20 cellular contexts compared by ENCODE assay signal in genomic region chr15:83854950-83855707, GRCh38.
DNase-seq lines count a peak whose midpoint lies in the region; ATAC-seq and TF ChIP-seq lines count a peak whose summit lies in the region.
"Had no signal": no experiment of that assay in that cellular context is flagged by ENCODE, and none has a peak within 500 bp of the region (broad histone marks: within the 10 kb centered on the region; RNA-seq: fewer than 3 reads in every experiment).

No MANE protein-coding gene starts in this region.

- 33 to 70% methylated on average over 1 to 3 of the region's 3 CpGs for WGBS in transverse colon (ENCODE audit: low coverage in 1 of 2), 2 donors
- 78 to 83% (median 82%) methylated on average over 3 of the region's 3 CpGs for WGBS in psoas muscle, 3 donors

- H3K36me3 Mint-ChIP-seq in MCF 10A (ENCODE audit: insufficient read depth, unreplicated experiment), result no peaks in the 10 kb centered on the region
- H3K36me3 Mint-ChIP-seq: naive B cell had no signal

- H3K9me3 Mint-ChIP-seq in MCF 10A (ENCODE audit: unreplicated experiment), result no peaks in the 10 kb centered on the region

- TF ChIP-seq EP300 in transverse colon (IDR thresholded peaks at IDR 0.05; ENCODE audit: low read depth), result no peak

- H3K27me3 ChIP-seq in breast epithelium (no peaks in the 10 kb centered on the region), transverse colon (no peaks in the 10 kb centered on the region), psoas muscle (ENCODE audit: insufficient read depth in 3 of 3, low read length in 2 of 3) (no peaks in the 10 kb centered on the region)
- H3K27me3 ChIP-seq: BLaER1 treated with 17β-estradiol and CSF1 and Interleukin-3, amounts not matched to agents 10 nM and 100 nM; cardiac muscle cell; ovary; upper lobe of right lung had no signal

- POLR2A ChIA-PET in MCF 10A (lab: Yijun Ruan, JAX), result interaction anchor here (0.7 to 1.5 kb wide), 6 partner anchors 10 to 146 kb away, joined by 3 to 5 read pairs (median 3); no protein-coding TSS in a partner anchor
- POLR2A ChIA-PET in HEK293T (lab: Yijun Ruan, JAX), result no interaction called here

- in situ Hi-C loops in transverse colon (cut with MboI; ENCODE audit: low pct_ligation_motif_present in 1 of 4, low pct_unique_long_range_greater_than_20kb in 1 of 4, low sequenced_read_pairs in 3 of 4), result no loop called here

- DNase-seq in MCF 10A (ENCODE audit: unreplicated experiment) (no peak), breast epithelium (ENCODE audit: low spot score in 2 of 2) (no peak), astrocyte of the hippocampus (ENCODE audit: low read depth, low spot score) (peak; percentile 78), left ventricle myocardium superior (peak; percentile 51), transverse colon (no peak), psoas muscle (no peak), HEK293T (ENCODE audit: extremely low spot score) (no peak), T-helper 9 cell (no peak)
- DNase-seq: activated CD4-positive, alpha-beta T cell treated with anti-CD3 and anti-CD28 coated beads for 48 hours; DMS 273 treated with DMSO at 0.1 percent for 48 hours; naive B cell; NCI-H1436; NCI-H345; ovary; stimulated activated CD4-positive, alpha-beta T cell treated with anti-CD3 and anti-CD28 coated beads, Interleukin-2, amount 100 ng/mL, for 48 hours; upper lobe of right lung had no signal

- H3K4me3 Mint-ChIP-seq in MCF 10A (ENCODE audit: unreplicated experiment), result no peak overlapping the region
- H3K4me3 Mint-ChIP-seq: naive B cell had no signal

- intact Hi-C loops in MCF 10A (cut with micrococcal nuclease) (no loop called here), breast epithelium (cut with DNase I; ENCODE audit: low total_unique reads) (no loop called here), left ventricle myocardium superior (cut with micrococcal nuclease) (no loop called here), transverse colon (cut with DNase I; ENCODE audit: low total_unique reads) (loop anchor here (10.0 kb wide), 1 partner anchor 200 kb away; the partner anchor contains the start of gene ADAMTSL3), psoas muscle (cut with DNase I) (no loop called here)

- no peak for TF ChIP-seq POLR2A in breast epithelium (IDR thresholded peaks at IDR 0.05)
- TF ChIP-seq POLR2A in transverse colon (IDR thresholded peaks at IDR 0.05), result no peak

- peaks cover 30% of the 10 kb centered on the region for H3K4me1 Mint-ChIP-seq in MCF 10A (ENCODE audit: insufficient read depth, unreplicated experiment)
- H3K4me1 Mint-ChIP-seq: naive B cell had no signal

- CTCF ChIA-PET in MCF 10A (lab: Yijun Ruan, JAX), result interaction anchor here (0.6 kb wide), 1 partner anchor 210 kb away, joined by 3 read pairs; no protein-coding TSS in a partner anchor
- CTCF ChIA-PET in HEK293T (lab: Yijun Ruan, JAX), result interaction anchor here (0.6 kb wide), 1 partner anchor 45 kb away, joined by 4 read pairs; no protein-coding TSS in a partner anchor

- TF ChIP-seq CTCF in MCF 10A (IDR thresholded peaks at IDR 0.05; ENCODE audit: unreplicated experiment), result no peak
- no peak for TF ChIP-seq CTCF in breast epithelium (IDR thresholded peaks at IDR 0.05)
- TF ChIP-seq CTCF in transverse colon (IDR thresholded peaks at IDR 0.05), result no peak
- TF ChIP-seq CTCF in psoas muscle (IDR thresholded peaks at IDR 0.05), result no peak

- H3K4me3 ChIP-seq in breast epithelium, result no peak overlapping the region
- no peak overlapping the region for H3K4me3 ChIP-seq in transverse colon
- H3K4me3 ChIP-seq in psoas muscle, result no peak overlapping the region
- H3K4me3 ChIP-seq: BLaER1 treated with 17β-estradiol and CSF1 and Interleukin-3, amounts not matched to agents 10 nM and 100 nM; cardiac muscle cell; GM12878; HAP-1; ovary; upper lobe of right lung had no signal

- no peak overlapping the region for H3K27ac ChIP-seq in breast epithelium
- peak overlapping the region in 3 of 4 donors; percentile 18 to 54 (median 39) for H3K27ac ChIP-seq in transverse colon
- no peak overlapping the region for H3K27ac ChIP-seq in psoas muscle
- H3K27ac ChIP-seq: BLaER1 treated with 17β-estradiol and CSF1 and Interleukin-3, amounts not matched to agents 10 nM and 100 nM; cardiac muscle cell; upper lobe of right lung had no signal

- peak overlapping the region; percentile 94 for H3K27ac Mint-ChIP-seq in MCF 10A (ENCODE audit: low read depth, unreplicated experiment)
- H3K27ac Mint-ChIP-seq: naive B cell had no signal

- no peaks in the 10 kb centered on the region for H3K4me1 ChIP-seq in breast epithelium
- H3K4me1 ChIP-seq in transverse colon, result peaks cover 0 to 14% (median 2%) of the 10 kb centered on the region in 4 donors
- no peaks in the 10 kb centered on the region for H3K4me1 ChIP-seq in psoas muscle
- H3K4me1 ChIP-seq: BLaER1 treated with 17β-estradiol and CSF1 and Interleukin-3, amounts not matched to agents 10 nM and 100 nM; HAP-1; upper lobe of right lung had no signal

- no peaks in the 10 kb centered on the region for H3K27me3 Mint-ChIP-seq in MCF 10A (ENCODE audit: insufficient read depth, unreplicated experiment)

- ATAC-seq in left ventricle myocardium superior (peak; percentile 97), psoas muscle (no peak)
- ATAC-seq: GM12878, upper lobe of right lung had no signal

- H3K36me3 ChIP-seq in breast epithelium (no peaks in the 10 kb centered on the region), transverse colon (no peaks in the 10 kb centered on the region), psoas muscle (ENCODE audit: insufficient read depth in 1 of 2, low read depth in 1 of 2) (no peaks in the 10 kb centered on the region)
- H3K36me3 ChIP-seq: BLaER1 treated with 17β-estradiol and CSF1 and Interleukin-3, amounts not matched to agents 10 nM and 100 nM; cardiac muscle cell; HAP-1; ovary; upper lobe of right lung had no signal

- H3K9me3 ChIP-seq in breast epithelium (no peaks in the 10 kb centered on the region), transverse colon (no peaks in the 10 kb centered on the region), psoas muscle (no peaks in the 10 kb centered on the region)
- H3K9me3 ChIP-seq: BLaER1 treated with 17β-estradiol and CSF1 and Interleukin-3, amounts not matched to agents 10 nM and 100 nM; HAP-1; ovary; upper lobe of right lung had no signal

- no TSS peak for BruUV-seq in MCF 10A (replicated peaks; lab: Mats Ljungman, UMichigan)

TF ChIP-seq in HEK293T, 16 proteins besides CTCF, POLR2A, EP300 and RAD21:
- no peak for TF ChIP-seq SUZ12 (IDR thresholded peaks at IDR 0.05)
- TF ChIP-seq FOXM1 (IDR thresholded peaks at IDR 0.05; ENCODE audit: borderline replicate concordance), result no peak
- no peak for TF ChIP-seq BHLHE40 (IDR thresholded peaks at IDR 0.05; ENCODE audit: borderline replicate concordance)
TF ChIP-seq in HEK293T: peak in this region for 0.

Comparison
In these comparisons a context has a peak if more than half of its experiments do, and no peak if none do; other contexts are left out.
1. DNase-seq: peak in astrocyte of the hippocampus (single experiment) and left ventricle myocardium superior (single experiment); none in MCF 10A (single experiment), breast epithelium (0 of 2), transverse colon (single experiment), psoas muscle (0 of 2), HEK293T (single experiment) and T-helper 9 cell (single experiment).
2. H3K27ac ChIP-seq: peak in transverse colon (3 of 4); none in breast epithelium (0 of 2) and psoas muscle (single experiment).